8 cellular contexts compared by ENCODE assay signal in the genomic region with DNA sequence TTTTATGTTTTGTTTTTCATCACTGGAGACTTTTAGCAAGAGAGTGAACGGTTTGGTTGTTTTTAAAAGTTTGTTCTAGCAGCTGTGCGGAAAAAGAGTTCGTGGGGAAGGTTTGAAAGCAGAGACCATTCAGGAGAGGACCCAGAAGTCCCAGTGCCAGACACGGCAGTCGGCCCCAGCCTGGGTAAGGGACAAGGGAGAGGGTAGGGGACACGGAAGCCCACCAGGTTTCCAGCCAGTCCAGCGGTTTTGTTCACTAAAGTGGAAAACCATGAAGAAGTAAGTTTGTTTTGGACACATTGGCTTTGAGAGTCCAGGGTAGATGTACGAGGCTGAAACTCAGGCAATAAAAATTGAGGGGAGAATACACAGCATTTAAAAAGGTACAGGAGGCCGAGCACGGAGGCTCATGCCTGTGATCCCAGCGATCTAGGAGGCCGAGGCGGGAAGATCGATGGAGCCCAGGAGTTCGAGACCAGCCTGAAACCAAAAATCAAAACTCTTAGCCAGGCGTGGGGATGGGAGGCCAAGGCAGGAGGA. TPM values are rescaled to one million over a fixed set of nuclear protein-coding genes. Genes with fewer than 3 reads are reported as not detected.
DNase-seq lines count a peak whose midpoint lies in the region; TF ChIP-seq lines count a peak whose summit lies in the region.

No MANE protein-coding gene starts in this region.

- peaks cover 60% of the 10 kb centered on the region for H3K4me1 Mint-ChIP-seq in activated T-cell treated with anti-CD3 and anti-CD28 coated beads, Interleukin-2, amount 50 U/mL, for 24 hours (ENCODE audit: low read depth)

- peak overlapping the region; percentile 98 for H3K27ac Mint-ChIP-seq in activated T-cell treated with anti-CD3 and anti-CD28 coated beads, Interleukin-2, amount 50 U/mL, for 24 hours

- H3K4me1 ChIP-seq in liver (ENCODE audit: control insufficient read depth in 4 of 4, insufficient read depth in 4 of 4, low read length in 3 of 4) (peaks cover 0 to 21% (median 16%) of the 10 kb centered on the region in 4 donors), thymus (ENCODE audit: control insufficient read depth, insufficient read depth, low read length) (peaks cover 31% of the 10 kb centered on the region)

- WGBS in liver = 74% methylated on average over 16 of the region's 16 CpGs
- 80% methylated on average over 16 of the region's 16 CpGs for WGBS in thymus

- no peak for TF ChIP-seq RAD21 in liver (IDR thresholded peaks at IDR 0.05)

- H3K9me3 Mint-ChIP-seq in activated T-cell treated with anti-CD3 and anti-CD28 coated beads, Interleukin-2, amount 50 U/mL, for 24 hours = no peaks in the 10 kb centered on the region

- H3K36me3 ChIP-seq in liver (ENCODE audit: control insufficient read depth in 4 of 4, insufficient read depth in 3 of 4, low read depth in 1 of 4, low read length in 3 of 4) (peaks cover 0 to 1% (median 0%) of the 10 kb centered on the region in 4 donors), thymus (ENCODE audit: control insufficient read depth, insufficient read depth) (no peaks in the 10 kb centered on the region)

- H3K27me3 ChIP-seq in liver (ENCODE audit: control insufficient read depth in 4 of 4, insufficient read depth in 4 of 4, low read length in 3 of 4) = no peaks in the 10 kb centered on the region
- H3K27me3 ChIP-seq in thymus (ENCODE audit: control insufficient read depth, insufficient read depth) = no peaks in the 10 kb centered on the region

- H3K4me3 Mint-ChIP-seq in activated T-cell treated with anti-CD3 and anti-CD28 coated beads, Interleukin-2, amount 50 U/mL, for 24 hours = peak overlapping the region; percentile 80

- DNase-seq in activated T-cell treated with anti-CD3 and anti-CD28 coated beads, Interleukin-2, amount 50 U/mL, for 24 hours = no peak
- no peak for DNase-seq in activated T-cell treated with anti-CD3 and anti-CD28 coated beads for 4 hours
- DNase-seq in DMS 273 (lab: John Stamatoyannopoulos, UW; ENCODE audit: unreplicated experiment) = no peak
- DNase-seq in AML-193 (lab: John Stamatoyannopoulos, UW) = no peak
- no peak for DNase-seq in 8988T

- peak overlapping the region; percentile 90 for H3K27ac ChIP-seq in angular gyrus (ENCODE audit: low read depth, low read length)
- H3K27ac ChIP-seq in liver (ENCODE audit: low read depth in 1 of 2, low read length in 2 of 2) = peak overlapping the region in 1 of 2 donors; percentile 65
- peak overlapping the region; percentile 68 for H3K27ac ChIP-seq in thymus (ENCODE audit: low read depth)

- peaks cover 24% of the 10 kb centered on the region for H3K36me3 Mint-ChIP-seq in activated T-cell treated with anti-CD3 and anti-CD28 coated beads, Interleukin-2, amount 50 U/mL, for 24 hours (ENCODE audit: low read depth)

- no peaks in the 10 kb centered on the region for H3K9me3 ChIP-seq in liver (ENCODE audit: control insufficient read depth in 4 of 4, low read length in 3 of 4)
- H3K9me3 ChIP-seq in thymus (ENCODE audit: control insufficient read depth) = no peaks in the 10 kb centered on the region

- peaks cover 4% of the 10 kb centered on the region for H3K27me3 Mint-ChIP-seq in activated T-cell treated with anti-CD3 and anti-CD28 coated beads, Interleukin-2, amount 50 U/mL, for 24 hours

- H3K4me3 ChIP-seq in liver (ENCODE audit: low read depth in 1 of 3, low read length in 3 of 3) (peak overlapping the region; percentile 33 to 49 (median 36)), thymus (ENCODE audit: low read length) (peak overlapping the region; percentile 52)

- no peak for TF ChIP-seq CTCF in liver (IDR thresholded peaks at IDR 0.05; ENCODE audit: low read depth, low read length, missing input control)

- H3K9ac ChIP-seq in liver (ENCODE audit: low read depth in 1 of 2, low read length in 2 of 2) = peak overlapping the region in 1 of 2 donors; percentile 30

TF ChIP-seq in liver, 16 proteins besides CTCF, POLR2A, EP300 and RAD21:
- TF ChIP-seq YY1 (IDR thresholded peaks at IDR 0.05) (no peak), FOXA2 (IDR thresholded peaks at IDR 0.05) (no peak), FOXA1 (IDR thresholded peaks at IDR 0.05) (no peak), RXRA (IDR thresholded peaks at IDR 0.05) (no peak), SP1 (IDR thresholded peaks at IDR 0.05) (no peak), HNF4A (conservative IDR thresholded peaks at IDR 0.05) (no peak), JUND (IDR thresholded peaks at IDR 0.05) (no peak), NR2F2 (IDR thresholded peaks at IDR 0.05) (no peak), TAF1 (conservative IDR thresholded peaks at IDR 0.05) (no peak)
- TF ChIP-seq, protein P1, sequence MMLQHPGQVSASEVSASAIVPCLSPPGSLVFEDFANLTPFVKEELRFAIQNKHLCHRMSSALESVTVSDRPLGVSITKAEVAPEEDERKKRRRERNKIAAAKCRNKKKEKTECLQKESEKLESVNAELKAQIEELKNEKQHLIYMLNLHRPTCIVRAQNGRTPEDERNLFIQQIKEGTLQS (IDR thresholded peaks at IDR 0.05) = no peak
- TF ChIP-seq, protein P2, sequence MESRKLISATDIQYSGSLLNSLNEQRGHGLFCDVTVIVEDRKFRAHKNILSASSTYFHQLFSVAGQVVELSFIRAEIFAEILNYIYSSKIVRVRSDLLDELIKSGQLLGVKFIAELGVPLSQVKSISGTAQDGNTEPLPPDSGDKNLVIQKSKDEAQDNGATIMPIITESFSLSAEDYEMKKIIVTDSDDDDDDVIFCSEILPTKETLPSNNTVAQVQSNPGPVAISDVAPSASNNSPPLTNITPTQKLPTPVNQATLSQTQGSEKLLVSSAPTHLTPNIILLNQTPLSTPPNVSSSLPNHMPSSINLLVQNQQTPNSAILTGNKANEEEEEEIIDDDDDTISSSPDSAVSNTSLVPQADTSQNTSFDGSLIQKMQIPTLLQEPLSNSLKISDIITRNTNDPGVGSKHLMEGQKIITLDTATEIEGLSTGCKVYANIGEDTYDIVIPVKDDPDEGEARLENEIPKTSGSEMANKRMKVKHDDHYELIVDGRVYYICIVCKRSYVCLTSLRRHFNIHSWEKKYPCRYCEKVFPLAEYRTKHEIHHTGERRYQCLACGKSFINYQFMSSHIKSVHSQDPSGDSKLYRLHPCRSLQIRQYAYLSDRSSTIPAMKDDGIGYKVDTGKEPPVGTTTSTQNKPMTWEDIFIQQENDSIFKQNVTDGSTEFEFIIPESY (IDR thresholded peaks at IDR 0.05) = no peak

RNA-seq across cellular contexts. Expression of a gene that starts 36.4 kb away (rescaled TPM):
- 1 to 10 TPM; 8.1 to 10.0 TPM for total RNA-seq in liver
- polyA plus RNA-seq in liver (1 to 10 TPM; 2.2 to 4.5 TPM), thymus (18.1 TPM)

RNA-seq across cellular contexts. Expression of a gene that starts 56.8 kb away (rescaled TPM):
- total RNA-seq in liver = 10 to 100 TPM in 1 of 2 donors, 1 to 10 TPM in 1; 8.5 to 52.5 TPM
- 10 to 100 TPM; 10.3 to 17.4 TPM for polyA plus RNA-seq in liver
- 3.2 TPM for polyA plus RNA-seq in thymus
